ENCODE assay signal across 35 cellular contexts in the genomic region with DNA sequence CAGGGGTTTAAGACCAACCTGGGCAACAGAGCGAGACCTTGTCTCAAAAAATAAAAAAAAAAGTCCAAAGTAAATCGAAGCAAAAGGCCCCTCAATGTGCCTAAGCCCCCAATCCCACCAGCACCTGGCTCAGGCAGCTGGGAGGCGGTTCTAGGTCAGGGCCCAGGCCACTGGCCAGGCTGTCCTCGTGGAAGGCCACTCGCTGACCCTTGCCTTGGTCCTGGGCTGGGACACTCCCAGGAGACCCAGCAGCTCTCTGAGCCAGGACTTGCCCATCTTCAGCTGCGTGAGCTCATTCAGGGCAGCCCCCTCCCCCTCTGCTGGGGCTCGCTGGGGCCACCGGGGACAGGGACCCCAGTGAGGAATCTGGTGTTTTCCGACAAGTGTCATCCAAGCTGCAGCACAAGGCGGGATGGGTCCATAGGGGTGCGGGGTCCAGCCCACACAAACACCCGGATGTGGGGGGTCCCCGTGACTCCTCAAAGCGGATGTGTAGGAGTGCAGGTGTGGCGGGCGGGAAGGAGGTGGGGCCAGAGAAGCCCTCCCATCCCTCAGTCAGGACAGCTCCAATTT. TPM values are rescaled to one million over a fixed set of nuclear protein-coding genes. Genes with fewer than 3 reads are reported as not detected.
"Had no signal": no experiment of that assay in that cellular context is flagged by ENCODE, and none has a peak within 500 bp of the region (broad histone marks: within the 10 kb centered on the region; RNA-seq: fewer than 3 reads in every experiment).

No MANE protein-coding gene starts in this region.

- H3K4me3 ChIP-seq: PC-9, SJCRH30, SK-N-MC had no signal

- H3K4me1 ChIP-seq: SJCRH30 had no signal

- H3K36me3 ChIP-seq: SJCRH30 had no signal

- H3K27ac ChIP-seq: PC-9, SJCRH30, SK-N-MC had no signal

- DNase-seq: activated CD4-positive, alpha-beta memory T cell treated with anti-CD3 and anti-CD28 coated beads for 36 hours; activated CD4-positive, alpha-beta T cell treated with anti-CD3 and anti-CD28 coated beads for 4 hours; activated CD4-positive, alpha-beta T cell treated with anti-CD3 and anti-CD28 coated beads, Interleukin-2, amount 50 U/mL, for 1 hour; activated CD8-positive, alpha-beta memory T cell treated with anti-CD3 and anti-CD28 coated beads, Interleukin-2, amount 50 U/mL, for 4 hours; activated gamma-delta T cell treated with Interleukin-2 at 50 U/mL for 16 hours; activated naive CD4-positive, alpha-beta T cell treated with anti-CD3 and anti-CD28 coated beads for 36 hours; activated T-cell treated with anti-CD3 and anti-CD28 coated beads for 4 hours; activated T-cell treated with anti-CD3 and anti-CD28 coated beads, Interleukin-2, amount 50 U/mL, for 4 hours; anterior cingulate cortex; caudate nucleus; cerebellar nuclear complex; Kasumi-1; KG1; MM.1S; MV-4-11; NCI-H1092 treated with DMSO at 0.1 percent for 48 hours; NCI-H1417; NCI-H146; NCI-H187; NCI-H2029 treated with DMSO at 0.1 percent for 48 hours; NCI-H2107; NCI-H2171; NCI-H510A; NCI-H526; NCI-H748 treated with DMSO at 0.1 percent for 48 hours; NK-92 treated with Interleukin-12 subunit alpha and Interleukin-12 subunit beta, amount 100 ng/mL, for 24 hours; PC-9; SHP77; SJCRH30 had no signal

- H3K9me3 ChIP-seq: SJCRH30 had no signal

- ATAC-seq: activated CD4-positive, CD25-positive, alpha-beta regulatory T cell treated with anti-CD3 and anti-CD28 coated beads, Interleukin-2, amount 50 U/mL, for 24 hours; activated naive CD4-positive, alpha-beta T cell treated with anti-CD3 and anti-CD28 coated beads, Interleukin-2, amount 50 U/mL, for 72 hours; activated T-cell treated with anti-CD3 and anti-CD28 coated beads, Interleukin-2, amount 50 U/mL, for 4 hours; WTC11 had no signal

RNA-seq across cellular contexts. Expression of a gene that starts 20.5 kb away (rescaled TPM):
- total RNA-seq: OCI-LY7 had no signal

RNA-seq across cellular contexts. Expression of a gene that starts 29.1 kb away (rescaled TPM):
- total RNA-seq: activated CD4-positive, alpha-beta memory T cell treated with anti-CD3 and anti-CD28 coated beads for 36 hours; bronchial epithelial cell had no signal

RNA-seq across cellular contexts. Expression of a gene that starts 59.5 kb away (rescaled TPM):
- total RNA-seq: bronchial epithelial cell, OCI-LY7, SJCRH30 had no signal
